Comparison of ENCODE assay signal across 8 cellular contexts in genomic region chr6:19836799-19837510, GRCh38. TPM values are rescaled to one million over a fixed set of nuclear protein-coding genes. Genes with fewer than 3 reads are reported as not detected.
DNase-seq lines count a peak whose midpoint lies in the region; ATAC-seq and TF ChIP-seq lines count a peak whose summit lies in the region.

Gene ID4 (plus strand): TSS chr6:19837370. CDS start chr6:19837755, 385 bp downstream.

- H3K4me3 Mint-ChIP-seq in activated CD4-positive, alpha-beta T cell treated with anti-CD3 and anti-CD28 coated beads for 36 hours, result no peak within 1 kb of the TSS
- peak within 1 kb of the TSS; percentile 91 for H3K4me3 Mint-ChIP-seq in mesothelial cell of epicardium
- H3K4me3 Mint-ChIP-seq in activated T-helper 1 cell treated with anti-CD3 and anti-CD28 coated beads, Interleukin-12 subunit alpha, Interleukin-12 subunit beta, Interleukin-2, Interleukin-4 antibody, amounts not matched to agents 30 ng/mL and 10 ng/mL and 1 ng/mL, durations not matched to agents 14 hours and 24 hours and 36 hours, result no peak within 1 kb of the TSS

- peak within 1 kb of the TSS; percentile 89 for H2AFZ ChIP-seq in PC-9

- no peak within 1 kb of the TSS for H3K27ac ChIP-seq in PC-9
- peak within 1 kb of the TSS; percentile 94 to 98 (median 96) for H3K27ac ChIP-seq in esophagus muscularis mucosa (replicated peaks in 1 of 4)
- peak within 1 kb of the TSS; percentile 90 to 92 (median 92) for H3K27ac ChIP-seq in upper lobe of left lung

- peak within 1 kb of the TSS; percentile 66 for H3K4me3 ChIP-seq in PC-9
- H3K4me3 ChIP-seq in esophagus muscularis mucosa, result peak within 1 kb of the TSS; percentile 88 to 90 (median 90)
- H3K4me3 ChIP-seq in upper lobe of left lung, result peak within 1 kb of the TSS; percentile 44 to 69 (median 66)

- no peaks in the 10 kb centered on the region for H3K79me2 ChIP-seq in PC-9 (ENCODE audit: low read depth)

- peaks cover 32% of the 10 kb centered on the region for H3K27me3 Mint-ChIP-seq in activated CD4-positive, alpha-beta T cell treated with anti-CD3 and anti-CD28 coated beads for 36 hours
- H3K27me3 Mint-ChIP-seq in mesothelial cell of epicardium (ENCODE audit: low read depth), result no peaks in the 10 kb centered on the region
- peaks cover 45% of the 10 kb centered on the region for H3K27me3 Mint-ChIP-seq in activated T-helper 1 cell treated with anti-CD3 and anti-CD28 coated beads, Interleukin-12 subunit alpha, Interleukin-12 subunit beta, Interleukin-2, Interleukin-4 antibody, amounts not matched to agents 30 ng/mL and 10 ng/mL and 1 ng/mL, durations not matched to agents 14 hours and 24 hours and 36 hours (ENCODE audit: insufficient read depth)

- peak within 1 kb of the TSS; percentile 89 for H3K4me2 ChIP-seq in PC-9

- no peaks in the 10 kb centered on the region for H3K36me3 Mint-ChIP-seq in activated CD4-positive, alpha-beta T cell treated with anti-CD3 and anti-CD28 coated beads for 36 hours (ENCODE audit: low read depth)
- peaks cover 7% of the 10 kb centered on the region for H3K36me3 Mint-ChIP-seq in mesothelial cell of epicardium
- peaks cover 2% of the 10 kb centered on the region for H3K36me3 Mint-ChIP-seq in activated T-helper 1 cell treated with anti-CD3 and anti-CD28 coated beads, Interleukin-12 subunit alpha, Interleukin-12 subunit beta, Interleukin-2, Interleukin-4 antibody, amounts not matched to agents 30 ng/mL and 10 ng/mL and 1 ng/mL, durations not matched to agents 14 hours and 24 hours and 36 hours (ENCODE audit: low read depth)

- H3K36me3 ChIP-seq in PC-9 (ENCODE audit: low read depth) (no peaks in the 10 kb centered on the region), esophagus muscularis mucosa (no peaks in the 10 kb centered on the region), upper lobe of left lung (no peaks in the 10 kb centered on the region)

- peaks cover 5% of the 10 kb centered on the region; the same call in 1 of the 2 replicates for H3F3A ChIP-seq in PC-9 (ENCODE audit: insufficient read depth, low read depth)

- POLR2A ChIA-PET in activated CD4-positive, alpha-beta T cell treated with anti-CD3 and anti-CD28 coated beads for 36 hours (lab: Charles Lee), result no interaction called here
- POLR2A ChIA-PET in PC-9 (lab: Charles Lee; ENCODE audit: unreplicated experiment), result interaction anchor here (0.6 to 1.0 kb wide), 6 partner anchors 15 to 1972 kb away, joined by 3 to 12 read pairs (median 4); no protein-coding TSS in a partner anchor

- no peak for TF ChIP-seq EP300 in esophagus muscularis mucosa (IDR thresholded peaks at IDR 0.05)
- TF ChIP-seq EP300 in upper lobe of left lung (IDR thresholded peaks at IDR 0.05), result peak in 1 of 4 donors; percentile 59

- WGBS in esophagus muscularis mucosa, result 0% methylated on average over 35 of the region's 71 CpGs
- 3 to 4% methylated on average over 18 to 66 of the region's 71 CpGs for WGBS in upper lobe of left lung, 2 donors

- H3K4me1 ChIP-seq in PC-9 (replicated peaks; ENCODE audit: insufficient read depth) (peaks cover 13% of the 10 kb centered on the region), esophagus muscularis mucosa (peaks cover 0 to 37% (median 27%) of the 10 kb centered on the region in 4 donors), upper lobe of left lung (peaks cover 0 to 13% (median 2%) of the 10 kb centered on the region in 4 donors)

- H3K27me3 ChIP-seq in PC-9 (ENCODE audit: insufficient read depth, low read depth), result peaks cover 17% of the 10 kb centered on the region
- H3K27me3 ChIP-seq in esophagus muscularis mucosa, result peaks cover 0 to 11% (median 0%) of the 10 kb centered on the region in 4 donors
- peaks cover 0 to 21% (median 4%) of the 10 kb centered on the region in 4 donors for H3K27me3 ChIP-seq in upper lobe of left lung

- DNase-seq in activated CD4-positive, alpha-beta T cell treated with anti-CD3 and anti-CD28 coated beads for 36 hours, result peak; percentile 14
- DNase-seq in activated CD4-positive, alpha-beta T cell treated with anti-CD3 and anti-CD28 coated beads for 1 hour, result no peak
- DNase-seq in PC-9 (peak in 1 of 2 experiments; percentile 83), esophagus muscularis mucosa (ENCODE audit: extremely low spot score) (peak; percentile 97), mesothelial cell of epicardium (ENCODE audit: low spot score in 2 of 2, unreplicated experiment in 2 of 2) (peak; percentile 97 to 98), upper lobe of left lung (peak; percentile 93 to 97)
- no peak for DNase-seq in activated T-helper 1 cell treated with anti-CD3 and anti-CD28 coated beads, Interleukin-12 subunit alpha, Interleukin-12 subunit beta, Interleukin-2, Interleukin-4 antibody, amounts not matched to agents 30 ng/mL and 10 ng/mL and 1 ng/mL, durations not matched to agents 14 hours and 24 hours and 36 hours (ENCODE audit: low spot score)
- DNase-seq in activated CD4-positive, alpha-beta T cell treated with anti-CD3 and anti-CD28 coated beads, Interleukin-2, amount 50 U/mL, for 48 hours, result no peak

- H4K20me1 ChIP-seq in PC-9 (ENCODE audit: insufficient read depth), result no peaks in the 10 kb centered on the region

- peaks cover 10% of the 10 kb centered on the region for H3K4me1 Mint-ChIP-seq in activated CD4-positive, alpha-beta T cell treated with anti-CD3 and anti-CD28 coated beads for 36 hours
- H3K4me1 Mint-ChIP-seq in mesothelial cell of epicardium, result peaks cover 46% of the 10 kb centered on the region
- no peaks in the 10 kb centered on the region for H3K4me1 Mint-ChIP-seq in activated T-helper 1 cell treated with anti-CD3 and anti-CD28 coated beads, Interleukin-12 subunit alpha, Interleukin-12 subunit beta, Interleukin-2, Interleukin-4 antibody, amounts not matched to agents 30 ng/mL and 10 ng/mL and 1 ng/mL, durations not matched to agents 14 hours and 24 hours and 36 hours (ENCODE audit: low read depth)

- no peaks in the 10 kb centered on the region for H3K9me2 ChIP-seq in PC-9 (ENCODE audit: insufficient read depth)

- ATAC-seq in activated CD4-positive, alpha-beta T cell treated with anti-CD3 and anti-CD28 coated beads for 36 hours, result no peak
- ATAC-seq in upper lobe of left lung (ENCODE audit: low FRiP score in 2 of 2), result peak; percentile 93 to 95

- no peaks in the 10 kb centered on the region for H3K9me3 Mint-ChIP-seq in activated CD4-positive, alpha-beta T cell treated with anti-CD3 and anti-CD28 coated beads for 36 hours (ENCODE audit: low read depth)
- peaks cover 5% of the 10 kb centered on the region for H3K9me3 Mint-ChIP-seq in mesothelial cell of epicardium
- no peaks in the 10 kb centered on the region for H3K9me3 Mint-ChIP-seq in activated T-helper 1 cell treated with anti-CD3 and anti-CD28 coated beads, Interleukin-12 subunit alpha, Interleukin-12 subunit beta, Interleukin-2, Interleukin-4 antibody, amounts not matched to agents 30 ng/mL and 10 ng/mL and 1 ng/mL, durations not matched to agents 14 hours and 24 hours and 36 hours

- TF ChIP-seq POLR2A in esophagus muscularis mucosa (IDR thresholded peaks at IDR 0.05; ENCODE audit: low read depth) (peak; percentile 92), upper lobe of left lung (IDR thresholded peaks at IDR 0.05) (peak; percentile 28 to 99 (median 90))

- H3K27ac Mint-ChIP-seq in activated CD4-positive, alpha-beta T cell treated with anti-CD3 and anti-CD28 coated beads for 36 hours, result no peak within 1 kb of the TSS
- H3K27ac Mint-ChIP-seq in mesothelial cell of epicardium, result peak within 1 kb of the TSS; percentile 98
- H3K27ac Mint-ChIP-seq in activated T-helper 1 cell treated with anti-CD3 and anti-CD28 coated beads, Interleukin-12 subunit alpha, Interleukin-12 subunit beta, Interleukin-2, Interleukin-4 antibody, amounts not matched to agents 30 ng/mL and 10 ng/mL and 1 ng/mL, durations not matched to agents 14 hours and 24 hours and 36 hours, result no peak within 1 kb of the TSS

- H3K9me3 ChIP-seq in PC-9 (ENCODE audit: insufficient read depth, low read depth) (no peaks in the 10 kb centered on the region), esophagus muscularis mucosa (no peaks in the 10 kb centered on the region), upper lobe of left lung (no peaks in the 10 kb centered on the region)

- TF ChIP-seq CTCF in PC-9 (conservative IDR thresholded peaks at IDR 0.05) (no peak), esophagus muscularis mucosa (IDR thresholded peaks at IDR 0.05) (no peak), mesothelial cell of epicardium (IDR thresholded peaks at IDR 0.05; ENCODE audit: unreplicated experiment) (no peak), upper lobe of left lung (IDR thresholded peaks at IDR 0.05) (no peak)

- no TSS peak for BruUV-seq in PC-9 (replicated peaks; lab: Mats Ljungman, UMichigan)

- intact Hi-C loops in activated CD4-positive, alpha-beta T cell treated with anti-CD3 and anti-CD28 coated beads for 36 hours (cut with DNase I, micrococcal nuclease), result no loop called here
- intact Hi-C loops in PC-9 (cut with micrococcal nuclease; ENCODE audit: unreplicated experiment) (loop anchor here (2.0 to 10.0 kb wide), 2 partner anchors 364 to 572 kb away; no protein-coding TSS in a partner anchor), esophagus muscularis mucosa (cut with DNase I) (loop anchor here (5.0 kb wide), 1 partner anchor 35 kb away; no protein-coding TSS in a partner anchor)
- intact Hi-C loops in activated T-helper 1 cell treated with anti-CD3 and anti-CD28 coated beads, Interleukin-12 subunit alpha, Interleukin-12 subunit beta, Interleukin-2, Interleukin-4 antibody, amounts not matched to agents 30 ng/mL and 10 ng/mL and 1 ng/mL, durations not matched to agents 14 hours and 24 hours and 36 hours (cut with micrococcal nuclease), result loop anchor here (5.0 kb wide), 1 partner anchor 1750 kb away; no protein-coding TSS in a partner anchor

- CTCF ChIA-PET in activated CD4-positive, alpha-beta T cell treated with anti-CD3 and anti-CD28 coated beads for 36 hours (lab: Charles Lee), result no interaction called here
- CTCF ChIA-PET in PC-9 (lab: Charles Lee), result interaction anchor here (0.6 kb wide), 1 partner anchor 656 kb away, joined by 7 read pairs; no protein-coding TSS in a partner anchor

RNA-seq across cellular contexts. Expression of gene ID4, which starts in this region (rescaled TPM):
- not detected for total RNA-seq in activated CD4-positive, alpha-beta T cell treated with anti-CD3 and anti-CD28 coated beads for 36 hours
- total RNA-seq in PC-9 (2021) (4.4 and 5.9 TPM in 2 replicates), esophagus muscularis mucosa (100 to 1,000 TPM in 1 of 4 donors, 10 to 100 TPM in 3; 60.2 to 158 (median 63.3) TPM), mesothelial cell of epicardium (114 to 123 TPM (median 115 TPM) in 3 replicates), upper lobe of left lung (10 to 100 TPM; 16.8 to 84.1 (median 36.2) TPM)
- total RNA-seq in activated T-helper 1 cell treated with anti-CD3 and anti-CD28 coated beads, Interleukin-12 subunit alpha, Interleukin-12 subunit beta, Interleukin-2, Interleukin-4 antibody, amounts not matched to agents 30 ng/mL and 10 ng/mL and 1 ng/mL, durations not matched to agents 14 hours and 24 hours and 36 hours, result not detected in 2 replicates

Comparison
In these comparisons a context has a peak if more than half of its experiments do, and no peak if none do; other contexts are left out.
1. Peak in DNase-seq in activated CD4-positive, alpha-beta T cell treated with anti-CD3 and anti-CD28 coated beads for 36 hours; RNA of the gene not detected or under 1 TPM.
2. DNase-seq: peak in esophagus muscularis mucosa (single experiment), mesothelial cell of epicardium (2 of 2) and upper lobe of left lung (2 of 2); none in activated CD4-positive, alpha-beta T cell treated with anti-CD3 and anti-CD28 coated beads for 1 hour (single experiment), activated T-helper 1 cell treated with anti-CD3 and anti-CD28 coated beads, Interleukin-12 subunit alpha, Interleukin-12 subunit beta, Interleukin-2, Interleukin-4 antibody, amounts not matched to agents 30 ng/mL and 10 ng/mL and 1 ng/mL, durations not matched to agents 14 hours and 24 hours and 36 hours (single experiment) and activated CD4-positive, alpha-beta T cell treated with anti-CD3 and anti-CD28 coated beads, Interleukin-2, amount 50 U/mL, for 48 hours (0 of 2).
3. intact Hi-C loops: an anchor here in PC-9 (2.0 to 10.0 kb wide), esophagus muscularis mucosa (5.0 kb wide) and activated T-helper 1 cell treated with anti-CD3 and anti-CD28 coated beads, Interleukin-12 subunit alpha, Interleukin-12 subunit beta, Interleukin-2, Interleukin-4 antibody, amounts not matched to agents 30 ng/mL and 10 ng/mL and 1 ng/mL, durations not matched to agents 14 hours and 24 hours and 36 hours (5.0 kb wide); none called in activated CD4-positive, alpha-beta T cell treated with anti-CD3 and anti-CD28 coated beads for 36 hours.
4. Peak in every context shown above with its lines, with median percentiles within 50 percentile points of each other: H3K4me3 ChIP-seq.